Comparison of ENCODE assay signal across 15 cellular contexts in genomic region chr17:44121206-44121605, GRCh38. TPM values are rescaled to one million over a fixed set of nuclear protein-coding genes. Genes with fewer than 3 reads are reported as not detected.
DNase-seq lines count a peak whose midpoint lies in the region; ATAC-seq and TF ChIP-seq lines count a peak whose summit lies in the region.
"Had no signal": no experiment of that assay in that cellular context is flagged by ENCODE, and none has a peak within 500 bp of the region (broad histone marks: within the 10 kb centered on the region; RNA-seq: fewer than 3 reads in every experiment).

No MANE protein-coding gene starts in this region.

- H3K27me3 ChIP-seq in right atrium auricular region = no peaks in the 10 kb centered on the region
- H3K27me3 ChIP-seq in adipocyte (replicated peaks; ENCODE audit: control insufficient read depth, insufficient read depth, low read length) = no peaks in the 10 kb centered on the region
- no peaks in the 10 kb centered on the region for H3K27me3 ChIP-seq in uterus

- peak overlapping the region; percentile 94 to 97 for H3K27ac ChIP-seq in right atrium auricular region
- no peak overlapping the region for H3K27ac ChIP-seq in mesodermal cell (ENCODE audit: low read depth, low read length, severe bottlenecking)
- peak overlapping the region; percentile 96 to 97 for H3K27ac ChIP-seq in uterus
- H3K27ac ChIP-seq: C4-2B had no signal

- H3K4me1 ChIP-seq in right atrium auricular region (peaks cover 0 to 49% of the 10 kb centered on the region in 2 donors), adipocyte (ENCODE audit: control insufficient read depth, insufficient read depth, low read length) (peaks cover 18% of the 10 kb centered on the region), mesodermal cell (ENCODE audit: control insufficient read depth, insufficient read depth, low read length, poor library complexity, severe bottlenecking) (peaks cover 26% of the 10 kb centered on the region), uterus (peaks cover 8 to 9% of the 10 kb centered on the region in 2 donors)

- 30% methylated on average over 2 of the region's 5 CpGs; no CpG with 5 or more reads in 1 of the 2 experiments for WGBS in mesodermal cell (ENCODE audit: insufficient coverage in 2 of 2), 2 experiments

- H3K9me3 ChIP-seq in right atrium auricular region (no peaks in the 10 kb centered on the region), adipocyte (ENCODE audit: control insufficient read depth, low read length) (no peaks in the 10 kb centered on the region), mesodermal cell (ENCODE audit: control insufficient read depth, low read length) (no peaks in the 10 kb centered on the region), uterus (no peaks in the 10 kb centered on the region)

- H3K9ac ChIP-seq in adipocyte (ENCODE audit: low read length) = no peak overlapping the region

- H3K4me3 ChIP-seq in right atrium auricular region (no peak overlapping the region), adipocyte (ENCODE audit: low read length) (peak overlapping the region; percentile 82), mesodermal cell (ENCODE audit: extremely low read depth, insufficient read depth, low read length, poor library complexity, severe bottlenecking) (peak overlapping the region; percentile 93), uterus (peak overlapping the region in 1 of 2 donors; percentile 94)

- TF ChIP-seq CTCF in right atrium auricular region (IDR thresholded peaks at IDR 0.05) = no peak
- no peak for TF ChIP-seq CTCF in uterus (IDR thresholded peaks at IDR 0.05)

- peaks cover 15% of the 10 kb centered on the region for H3K36me3 ChIP-seq in right atrium auricular region
- H3K36me3 ChIP-seq in adipocyte (ENCODE audit: control insufficient read depth, insufficient read depth, low read length, severe bottlenecking) = peaks cover 8% of the 10 kb centered on the region
- peaks cover 9% of the 10 kb centered on the region for H3K36me3 ChIP-seq in mesodermal cell (ENCODE audit: control insufficient read depth, insufficient read depth, low read length)
- no peaks in the 10 kb centered on the region for H3K36me3 ChIP-seq in uterus

- intact Hi-C loops in left cardiac atrium (cut with DNase I) (loop anchor here in 1 of 2 donors (5.0 kb wide), 1 partner anchor 59 kb away; no protein-coding TSS in a partner anchor), uterus (cut with DNase I; ENCODE audit: low total_unique reads) (no loop called here)

- no peak for ATAC-seq in left cardiac atrium
- ATAC-seq in HG03045 (IDR thresholded peaks at IDR 0.05; ENCODE audit: unreplicated experiment) = no peak
- ATAC-seq in GM21381 (IDR thresholded peaks at IDR 0.05; ENCODE audit: unreplicated experiment) = no peak
- ATAC-seq: activated CD4-positive, alpha-beta T cell treated with anti-CD3 and anti-CD28 coated beads for 36 hours had no signal

- TF ChIP-seq POLR2A in uterus (IDR thresholded peaks at IDR 0.05) = no peak

- DNase-seq in right atrium auricular region (ENCODE audit: low spot score) = no peak
- DNase-seq in left cardiac atrium = no peak
- no peak for DNase-seq in adipocyte (ENCODE audit: low read depth)
- DNase-seq in uterus = no peak
- DNase-seq in activated T-cell treated with anti-CD3 and anti-CD28 coated beads, Interleukin-2, amount 50 U/mL, for 48 hours = no peak
- DNase-seq: activated CD4-positive, alpha-beta T cell treated with anti-CD3 and anti-CD28 coated beads for 36 hours; activated naive CD4-positive, alpha-beta T cell; effector CD4-positive, alpha-beta T cell; NCI-H2107; SHP77 treated with DMSO at 0.1 percent for 48 hours had no signal

RNA-seq across cellular contexts. Expression of gene HDAC5, which starts 2.2 kb away (rescaled TPM):
- total RNA-seq in right atrium auricular region = 100 to 1,000 TPM in 1 of 2 donors, 10 to 100 TPM in 1; 80.0 to 138 TPM
- 10 to 100 TPM; 39.2 to 57.9 TPM for total RNA-seq in left cardiac atrium
- polyA plus RNA-seq in mesodermal cell (2013, experiment 1 of 2) = 93.2 TPM
- polyA plus RNA-seq in mesodermal cell (2013, experiment 2 of 2) = 80.8 TPM
- total RNA-seq in uterus = 10 to 100 TPM; 35.9 to 74.1 (median 58.0) TPM

RNA-seq across cellular contexts. Expression of gene HROB, which starts 20.5 kb away (rescaled TPM):
- under 1 TPM; 0.59 to 0.94 TPM for total RNA-seq in right atrium auricular region
- total RNA-seq in left cardiac atrium = 1 to 10 TPM; 1.1 to 1.3 TPM
- 9.4 TPM for polyA plus RNA-seq in mesodermal cell (2013, experiment 1 of 2)
- 7.0 TPM for polyA plus RNA-seq in mesodermal cell (2013, experiment 2 of 2)
- 1 to 10 TPM in 2 of 4 donors, not detected in 2; 1.6 to 2.4 TPM for total RNA-seq in uterus

RNA-seq across cellular contexts. Expression of gene ASB16, which starts 49.3 kb away (rescaled TPM):
- 1 to 10 TPM; 8.3 TPM for total RNA-seq in right atrium auricular region
- total RNA-seq in left cardiac atrium = 1 to 10 TPM; 4.9 to 8.7 TPM
- polyA plus RNA-seq in mesodermal cell (2013, experiment 1 of 2) = not detected
- polyA plus RNA-seq in mesodermal cell (2013, experiment 2 of 2) = not detected
- 1 to 10 TPM in 2 of 4 donors, under 1 TPM in 1, not detected in 1; 0.14 to 2.3 (median 1.3) TPM for total RNA-seq in uterus
- total RNA-seq: HT1080 had no signal

RNA-seq across cellular contexts. Expression of gene G6PC3, which starts 50.7 kb away (rescaled TPM):
- total RNA-seq in right atrium auricular region (10 to 100 TPM; 36.0 to 41.1 TPM), left cardiac atrium (10 to 100 TPM; 32.9 to 44.4 TPM), uterus (10 to 100 TPM; 12.4 to 66.3 (median 33.8) TPM)
- 113 TPM for polyA plus RNA-seq in mesodermal cell (2013, experiment 1 of 2)
- 95.1 TPM for polyA plus RNA-seq in mesodermal cell (2013, experiment 2 of 2)

RNA-seq across cellular contexts. Expression of gene LSM12, which starts 54.7 kb away (rescaled TPM):
- 10 to 100 TPM; 36.8 to 41.3 TPM for total RNA-seq in right atrium auricular region
- total RNA-seq in left cardiac atrium = 10 to 100 TPM; 39.4 to 57.5 TPM
- polyA plus RNA-seq in mesodermal cell (2013, experiment 1 of 2) = 56.3 TPM
- 60.4 TPM for polyA plus RNA-seq in mesodermal cell (2013, experiment 2 of 2)
- total RNA-seq in uterus = 10 to 100 TPM; 24.5 to 49.8 (median 37.1) TPM

Comparison
In these comparisons a context has a peak if more than half of its experiments do, and no peak if none do; other contexts are left out.
1. H3K4me3 ChIP-seq: peak in adipocyte (single experiment) and mesodermal cell (single experiment); none in right atrium auricular region (0 of 2).